Comparison of ENCODE assay signal across 1 cellular context in the genomic region with DNA sequence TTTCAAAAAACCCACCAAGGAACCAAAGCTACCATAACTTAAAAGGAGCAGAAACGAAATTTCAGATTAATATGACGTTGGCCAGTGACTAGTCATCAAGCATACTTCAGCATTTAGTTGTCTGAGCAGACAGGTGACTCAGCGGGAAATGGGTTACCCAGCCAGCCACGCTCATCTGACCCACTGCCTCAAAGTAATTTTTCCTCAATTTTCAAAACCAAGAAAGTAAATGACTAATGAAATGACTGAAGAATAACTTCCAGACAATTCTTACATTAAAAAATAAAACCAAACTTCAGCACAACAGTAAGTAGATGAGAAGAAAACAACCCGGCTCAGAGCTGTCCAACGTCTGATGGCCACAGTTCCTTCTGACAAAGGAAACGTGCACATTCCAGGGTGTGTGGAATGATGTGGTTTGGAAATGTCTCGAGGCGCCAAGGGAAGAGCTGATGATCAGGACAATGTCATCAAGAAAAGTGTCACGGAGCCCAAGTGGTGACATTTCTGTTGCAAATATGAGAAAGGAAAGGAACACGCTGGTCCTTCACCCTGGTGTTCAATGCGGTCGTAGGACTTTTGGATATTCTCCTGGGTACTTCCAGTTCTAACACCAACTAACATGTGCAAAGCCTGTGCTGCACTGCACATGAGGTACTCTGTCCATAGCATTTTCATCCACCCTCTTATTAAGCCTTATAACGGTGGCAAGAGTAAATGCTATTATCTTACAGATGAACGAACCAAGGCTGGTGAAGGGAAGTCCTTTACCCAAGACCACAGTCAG.
TF ChIP-seq lines count a peak whose summit lies in the region.

No MANE protein-coding gene starts in this region.

TF ChIP-seq in A549, 52 proteins besides CTCF, POLR2A, EP300 and RAD21 (continued from another document):
- TF ChIP-seq HOXB5 (CRISPR knock-in tag; IDR thresholded peaks at IDR 0.05) (peak; percentile 66; the same call in 1 of the 2 replicates), HOXB13 (CRISPR knock-in tag; IDR thresholded peaks at IDR 0.05; ENCODE audit: low read depth) (peak; percentile 31; the same call in 1 of the 2 replicates), TFCP2L1 (CRISPR knock-in tag; IDR thresholded peaks at IDR 0.05) (no peak), KDM1A (IDR thresholded peaks at IDR 0.05; ENCODE audit: low read depth) (no peak), FOXS1 (CRISPR knock-in tag; IDR thresholded peaks at IDR 0.05) (no peak)
- TF ChIP-seq, protein P1, sequence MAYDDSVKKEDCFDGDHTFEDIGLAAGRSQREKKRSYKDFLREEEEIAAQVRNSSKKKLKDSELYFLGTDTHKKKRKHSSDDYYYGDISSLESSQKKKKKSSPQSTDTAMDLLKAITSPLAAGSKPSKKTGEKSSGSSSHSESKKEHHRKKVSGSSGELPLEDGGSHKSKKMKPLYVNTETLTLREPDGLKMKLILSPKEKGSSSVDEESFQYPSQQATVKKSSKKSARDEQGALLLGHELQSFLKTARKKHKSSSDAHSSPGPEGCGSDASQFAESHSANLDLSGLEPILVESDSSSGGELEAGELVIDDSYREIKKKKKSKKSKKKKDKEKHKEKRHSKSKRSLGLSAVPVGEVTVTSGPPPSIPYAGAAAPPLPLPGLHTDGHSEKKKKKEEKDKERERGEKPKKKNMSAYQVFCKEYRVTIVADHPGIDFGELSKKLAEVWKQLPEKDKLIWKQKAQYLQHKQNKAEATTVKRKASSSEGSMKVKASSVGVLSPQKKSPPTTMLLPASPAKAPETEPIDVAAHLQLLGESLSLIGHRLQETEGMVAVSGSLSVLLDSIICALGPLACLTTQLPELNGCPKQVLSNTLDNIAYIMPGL (CRISPR knock-in tag; IDR thresholded peaks at IDR 0.05; ENCODE audit: borderline replicate concordance), result no peak
- TF ChIP-seq, protein P2, sequence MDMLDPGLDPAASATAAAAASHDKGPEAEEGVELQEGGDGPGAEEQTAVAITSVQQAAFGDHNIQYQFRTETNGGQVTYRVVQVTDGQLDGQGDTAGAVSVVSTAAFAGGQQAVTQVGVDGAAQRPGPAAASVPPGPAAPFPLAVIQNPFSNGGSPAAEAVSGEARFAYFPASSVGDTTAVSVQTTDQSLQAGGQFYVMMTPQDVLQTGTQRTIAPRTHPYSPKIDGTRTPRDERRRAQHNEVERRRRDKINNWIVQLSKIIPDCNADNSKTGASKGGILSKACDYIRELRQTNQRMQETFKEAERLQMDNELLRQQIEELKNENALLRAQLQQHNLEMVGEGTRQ (IDR thresholded peaks at IDR 0.05), result no peak
- TF ChIP-seq, protein P3, sequence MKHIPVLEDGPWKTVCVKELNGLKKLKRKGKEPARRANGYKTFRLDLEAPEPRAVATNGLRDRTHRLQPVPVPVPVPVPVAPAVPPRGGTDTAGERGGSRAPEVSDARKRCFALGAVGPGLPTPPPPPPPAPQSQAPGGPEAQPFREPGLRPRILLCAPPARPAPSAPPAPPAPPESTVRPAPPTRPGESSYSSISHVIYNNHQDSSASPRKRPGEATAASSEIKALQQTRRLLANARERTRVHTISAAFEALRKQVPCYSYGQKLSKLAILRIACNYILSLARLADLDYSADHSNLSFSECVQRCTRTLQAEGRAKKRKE (CRISPR knock-in tag; IDR thresholded peaks at IDR 0.05; ENCODE audit: low read depth), result peak; percentile 72; the same call in 1 of the 2 replicates
